8 cellular contexts compared by ENCODE assay signal in genomic region chr16:8621221-8621571, GRCh38. TPM values are rescaled to one million over a fixed set of nuclear protein-coding genes. Genes with fewer than 3 reads are reported as not detected.
DNase-seq lines count a peak whose midpoint lies in the region; ATAC-seq and TF ChIP-seq lines count a peak whose summit lies in the region.

No MANE protein-coding gene starts in this region.

- H3K27me3 ChIP-seq in HAP-1 (ENCODE audit: low read depth) (no peaks in the 10 kb centered on the region; the same call in 1 of the 2 replicates), spleen (replicated peaks in 1 of 7) (peaks cover 0 to 12% (median 0%) of the 10 kb centered on the region in 7 donors)

- peak overlapping the region; percentile 93 for H3K4me3 Mint-ChIP-seq in activated CD4-positive, alpha-beta memory T cell treated with anti-CD3 and anti-CD28 coated beads for 36 hours

- ATAC-seq in GM18858 (IDR thresholded peaks at IDR 0.05; ENCODE audit: unreplicated experiment) (no peak), HG02970 (IDR thresholded peaks at IDR 0.05; ENCODE audit: low FRiP score, unreplicated experiment) (no peak)

- no peaks in the 10 kb centered on the region for H3K9me3 ChIP-seq in HAP-1
- H3K9me3 ChIP-seq in spleen = no peaks in the 10 kb centered on the region

- DNase-seq in HAP-1 (ENCODE audit: low spot score in 2 of 2) (no peak), spleen (no peak), NCI-H524 treated with DMSO at 0.1 percent for 48 hours (lab: John Stamatoyannopoulos, UW) (no peak)
- no peak for DNase-seq in activated CD4-positive, alpha-beta memory T cell treated with anti-CD3 and anti-CD28 coated beads for 36 hours
- no peak for DNase-seq in activated CD4-positive, CD25-positive, alpha-beta regulatory T cell treated with anti-CD3 and anti-CD28 coated beads, Interleukin-2, amount 50 U/mL, for 72 hours

- H3K27ac ChIP-seq in spleen = peak overlapping the region in 6 of 8 donors; percentile 79 to 93 (median 86)

- H3K4me1 Mint-ChIP-seq in activated CD4-positive, alpha-beta memory T cell treated with anti-CD3 and anti-CD28 coated beads for 36 hours (ENCODE audit: low read depth) = peaks cover 29% of the 10 kb centered on the region

- no peaks in the 10 kb centered on the region for H3K27me3 Mint-ChIP-seq in activated CD4-positive, alpha-beta memory T cell treated with anti-CD3 and anti-CD28 coated beads for 36 hours

- H3K36me3 Mint-ChIP-seq in activated CD4-positive, alpha-beta memory T cell treated with anti-CD3 and anti-CD28 coated beads for 36 hours = peaks cover 2% of the 10 kb centered on the region

- no peak overlapping the region for H3K27ac Mint-ChIP-seq in activated CD4-positive, alpha-beta memory T cell treated with anti-CD3 and anti-CD28 coated beads for 36 hours

- CTCF ChIA-PET in activated CD4-positive, alpha-beta memory T cell treated with anti-CD3 and anti-CD28 coated beads for 36 hours (lab: Charles Lee) = interaction anchor here (1.5 to 1.7 kb wide), 3 partner anchors 34 to 151 kb away, joined by 3 to 5 read pairs (median 4); no protein-coding TSS in a partner anchor

- H3K9me3 Mint-ChIP-seq in activated CD4-positive, alpha-beta memory T cell treated with anti-CD3 and anti-CD28 coated beads for 36 hours = no peaks in the 10 kb centered on the region

- no peak for TF ChIP-seq POLR2A in spleen (IDR thresholded peaks at IDR 0.05)

- H3K36me3 ChIP-seq in HAP-1 (replicated peaks) (peaks cover 12% of the 10 kb centered on the region), spleen (peaks cover 0 to 22% (median 9%) of the 10 kb centered on the region in 6 donors)

- intact Hi-C loops in activated CD4-positive, alpha-beta memory T cell treated with anti-CD3 and anti-CD28 coated beads for 36 hours (cut with micrococcal nuclease) = loop anchor here (1.0 to 5.0 kb wide), 4 partner anchors 34 to 176 kb away; partner anchors contain the start of genes ABAT, PMM2 and TMEM186
- intact Hi-C loops in spleen (cut with DNase I; ENCODE audit: low total_unique reads) = no loop called here

- H3K4me1 ChIP-seq in HAP-1 = peaks cover 4% of the 10 kb centered on the region
- peaks cover 9 to 46% (median 21%) of the 10 kb centered on the region in 6 donors for H3K4me1 ChIP-seq in spleen

- POLR2A ChIA-PET in activated CD4-positive, alpha-beta memory T cell treated with anti-CD3 and anti-CD28 coated beads for 36 hours (lab: Charles Lee) = interaction anchor here (1.4 kb wide), 1 partner anchor 176 kb away, joined by 5 read pairs; the partner anchor contains the start of genes PMM2 and TMEM186

- H3K4me3 ChIP-seq in HAP-1 (peak overlapping the region; percentile 99), iPS-11a (ENCODE audit: low read depth, low read length) (peak overlapping the region; percentile 86), spleen (peak overlapping the region; percentile 51 to 94 (median 80))

- in situ Hi-C loops in HAP-1 (cut with MboI; ENCODE audit: low sequenced_read_pairs) = no loop called here

- WGBS in spleen, 5 donors = 20 to 26% (median 20%) methylated on average over 8 to 12 of the region's 12 CpGs

- TF ChIP-seq CTCF in spleen (IDR thresholded peaks at IDR 0.05 in 8 of 11, conservative IDR thresholded peaks at IDR 0.05 in 3 of 11) = no peak

RNA-seq across cellular contexts. Expression of gene METTL22, which starts 0.3 kb away (rescaled TPM):
- total RNA-seq in activated CD4-positive, alpha-beta memory T cell treated with anti-CD3 and anti-CD28 coated beads for 36 hours = 10 to 100 TPM; 26.4 to 30.8 TPM
- total RNA-seq in spleen = 10 to 100 TPM; 35.7 to 58.8 (median 47.5) TPM
- polyA plus RNA-seq in spleen = 10 to 100 TPM; 14.8 to 23.7 (median 22.2) TPM

RNA-seq across cellular contexts. Expression of gene TMEM114, which starts 30.9 kb away (rescaled TPM):
- not detected for total RNA-seq in activated CD4-positive, alpha-beta memory T cell treated with anti-CD3 and anti-CD28 coated beads for 36 hours
- total RNA-seq in spleen = not detected
- not detected for polyA plus RNA-seq in spleen

RNA-seq across cellular contexts. Expression of gene ABAT, which starts 53.2 kb away (rescaled TPM):
- total RNA-seq in activated CD4-positive, alpha-beta memory T cell treated with anti-CD3 and anti-CD28 coated beads for 36 hours = 10 to 100 TPM in 1 of 2 experiments, 1 to 10 TPM in 1; 8.7 to 10.0 TPM
- total RNA-seq in spleen = 10 to 100 TPM in 2 of 7 donors, 1 to 10 TPM in 5; 6.2 to 13.5 (median 9.0) TPM
- polyA plus RNA-seq in spleen = 1 to 10 TPM; 3.9 to 6.2 (median 5.1) TPM
